In genomic region chr13:39306639-39307589, GRCh38 we compare ENCODE assay signal across 13 cellular contexts.
DNase-seq lines count a peak whose midpoint lies in the region; ATAC-seq, FAIRE-seq and TF ChIP-seq lines count a peak whose summit lies in the region.
"Had no signal": no experiment of that assay in that cellular context is flagged by ENCODE, and none has a peak within 500 bp of the region (broad histone marks: within the 10 kb centered on the region; RNA-seq: fewer than 3 reads in every experiment).

No MANE protein-coding gene starts in this region.

- no peaks in the 10 kb centered on the region for H3K9me3 ChIP-seq in left ventricle myocardium inferior (replicated peaks)
- H3K9me3 ChIP-seq: uterus had no signal

- CTCF ChIA-PET in MCF 10A (lab: Yijun Ruan, JAX): no interaction called here

- peaks cover 6% of the 10 kb centered on the region for H3K4me1 Mint-ChIP-seq in MCF 10A (ENCODE audit: insufficient read depth, unreplicated experiment)
- no peaks in the 10 kb centered on the region for H3K4me1 Mint-ChIP-seq in immature natural killer cell
- H3K4me1 Mint-ChIP-seq: IgD-negative memory B cell had no signal

- DNase-seq in bronchial epithelial cell (ENCODE audit: low read depth) (peak; percentile 22), MCF 10A (ENCODE audit: unreplicated experiment) (no peak), left ventricle myocardium inferior (no peak), middle frontal gyrus (ENCODE audit: extremely low spot score, low spot score) (no peak), immature natural killer cell (no peak)
- DNase-seq: DND-41, spleen, uterus had no signal

- no peaks in the 10 kb centered on the region for H3K9me3 Mint-ChIP-seq in MCF 10A (ENCODE audit: unreplicated experiment)
- peaks cover 0 to 15% (median 5%) of the 10 kb centered on the region in 6 donors for H3K9me3 Mint-ChIP-seq in immature natural killer cell
- H3K9me3 Mint-ChIP-seq: IgD-negative memory B cell had no signal

- H3K27me3 ChIP-seq in bronchial epithelial cell (ENCODE audit: control insufficient read depth, insufficient read depth, low read length) (no peaks in the 10 kb centered on the region), left ventricle myocardium inferior (ENCODE audit: low read depth) (no peaks in the 10 kb centered on the region)
- H3K27me3 ChIP-seq: spleen, uterus had no signal

- no peak for TF ChIP-seq CTCF in bronchial epithelial cell (IDR thresholded peaks at IDR 0.05; ENCODE audit: insufficient read depth, low read length, severe bottlenecking)
- no peak for TF ChIP-seq CTCF in MCF 10A (IDR thresholded peaks at IDR 0.05; ENCODE audit: unreplicated experiment)
- no peak for TF ChIP-seq CTCF in left ventricle myocardium inferior (IDR thresholded peaks at IDR 0.05; ENCODE audit: borderline replicate concordance)

- FAIRE-seq in bronchial epithelial cell (lab: Jason Lieb, UNC): no peak
- FAIRE-seq: endometrium had no signal

- H3K4me3 Mint-ChIP-seq in MCF 10A (ENCODE audit: unreplicated experiment) (no peak overlapping the region), immature natural killer cell (no peak overlapping the region)

- H3K4me3 ChIP-seq in bronchial epithelial cell (ENCODE audit: low read depth, low read length) (no peak overlapping the region), left ventricle myocardium inferior (no peak overlapping the region)
- H3K4me3 ChIP-seq: spleen, uterus had no signal

- H3K27me3 Mint-ChIP-seq in MCF 10A (ENCODE audit: insufficient read depth, unreplicated experiment) (peaks cover 11% of the 10 kb centered on the region), immature natural killer cell (ENCODE audit: low read depth in 3 of 3) (peaks cover 0 to 4% (median 0%) of the 10 kb centered on the region in 3 donors)

- intact Hi-C loops in MCF 10A (cut with micrococcal nuclease): no loop called here
- intact Hi-C loops in left ventricle myocardium inferior (cut with micrococcal nuclease): no loop called here

- BruUV-seq in MCF 10A (replicated peaks; lab: Mats Ljungman, UMichigan): no TSS peak

- peak; percentile 94 for ATAC-seq in GM18511 (IDR thresholded peaks at IDR 0.05; ENCODE audit: unreplicated experiment)
- peak; percentile 83 for ATAC-seq in GM19468 (IDR thresholded peaks at IDR 0.05; ENCODE audit: extremely low read depth, unreplicated experiment)
- ATAC-seq in HG03097 (IDR thresholded peaks at IDR 0.05; ENCODE audit: low FRiP score, unreplicated experiment): peak; percentile 93

- no peaks in the 10 kb centered on the region for H3K36me3 Mint-ChIP-seq in MCF 10A (ENCODE audit: insufficient read depth, unreplicated experiment)
- no peaks in the 10 kb centered on the region for H3K36me3 Mint-ChIP-seq in immature natural killer cell
- H3K36me3 Mint-ChIP-seq: IgD-negative memory B cell had no signal

- no peak overlapping the region for H3K27ac Mint-ChIP-seq in MCF 10A (ENCODE audit: low read depth, unreplicated experiment)
- H3K27ac Mint-ChIP-seq in immature natural killer cell: no peak overlapping the region
- H3K27ac Mint-ChIP-seq: IgD-negative memory B cell had no signal

- H3K4me1 ChIP-seq in left ventricle myocardium inferior: peaks cover 13% of the 10 kb centered on the region
- H3K4me1 ChIP-seq: spleen, uterus had no signal

- POLR2A ChIA-PET in MCF 10A (lab: Yijun Ruan, JAX): no interaction called here

- H3K36me3 ChIP-seq in bronchial epithelial cell (ENCODE audit: control insufficient read depth, insufficient read depth, low read length) (no peaks in the 10 kb centered on the region), left ventricle myocardium inferior (no peaks in the 10 kb centered on the region)
- H3K36me3 ChIP-seq: spleen, uterus had no signal

- H3K27ac ChIP-seq in left ventricle myocardium inferior (replicated peaks): no peak overlapping the region
- H3K27ac ChIP-seq: spleen, uterus had no signal
